9 cellular contexts compared by ENCODE assay signal in genomic region chr3:169390310-169390731, GRCh38.
DNase-seq lines count a peak whose midpoint lies in the region; ATAC-seq and TF ChIP-seq lines count a peak whose summit lies in the region.
"Had no signal": no experiment of that assay in that cellular context is flagged by ENCODE, and none has a peak within 500 bp of the region (broad histone marks: within the 10 kb centered on the region; RNA-seq: fewer than 3 reads in every experiment).

No MANE protein-coding gene starts in this region.

- H3K4me3 Mint-ChIP-seq in endothelial cell (ENCODE audit: unreplicated experiment) = no peak overlapping the region
- H3K4me3 Mint-ChIP-seq: activated naive CD4-positive, alpha-beta T cell treated with anti-CD3 and anti-CD28 coated beads, Interleukin-2, amount 50 U/mL, for 24 hours had no signal

- H3K27me3 Mint-ChIP-seq in endothelial cell (ENCODE audit: unreplicated experiment) = no peaks in the 10 kb centered on the region

- no peaks in the 10 kb centered on the region for H3K36me3 Mint-ChIP-seq in endothelial cell (ENCODE audit: low read depth, unreplicated experiment)
- H3K36me3 Mint-ChIP-seq: activated naive CD4-positive, alpha-beta T cell treated with anti-CD3 and anti-CD28 coated beads, Interleukin-2, amount 50 U/mL, for 24 hours had no signal

- H3K9me3 Mint-ChIP-seq in endothelial cell (ENCODE audit: unreplicated experiment) = no peaks in the 10 kb centered on the region
- H3K9me3 Mint-ChIP-seq: activated naive CD4-positive, alpha-beta T cell treated with anti-CD3 and anti-CD28 coated beads, Interleukin-2, amount 50 U/mL, for 24 hours had no signal

- peak; percentile 8 for DNase-seq in OCI-M1 (lab: John Stamatoyannopoulos, UW)
- no peak for DNase-seq in left lobe of liver (ENCODE audit: low spot score)
- DNase-seq in cerebellar nuclear complex (lab: John Stamatoyannopoulos, UW) = no peak
- no peak for DNase-seq in endothelial cell (ENCODE audit: low spot score)
- no peak for DNase-seq in anterior cingulate cortex (lab: John Stamatoyannopoulos, UW)
- DNase-seq in foreskin fibroblast = no peak

- no peak overlapping the region for H3K4me3 ChIP-seq in foreskin fibroblast (ENCODE audit: low read depth in 1 of 2, low read length in 2 of 2)

- ATAC-seq in GM18867 (IDR thresholded peaks at IDR 0.05; ENCODE audit: unreplicated experiment) (peak; percentile 98), HG02759 (IDR thresholded peaks at IDR 0.05; ENCODE audit: unreplicated experiment) (peak; percentile 83), left lobe of liver (peak; percentile 52)

- peaks cover 26% of the 10 kb centered on the region for H3K4me1 Mint-ChIP-seq in endothelial cell (ENCODE audit: unreplicated experiment)
- H3K4me1 Mint-ChIP-seq: activated naive CD4-positive, alpha-beta T cell treated with anti-CD3 and anti-CD28 coated beads, Interleukin-2, amount 50 U/mL, for 24 hours had no signal

- TF ChIP-seq CTCF in endothelial cell (IDR thresholded peaks at IDR 0.05; ENCODE audit: unreplicated experiment) = no peak
- no peak for TF ChIP-seq CTCF in foreskin fibroblast (IDR thresholded peaks at IDR 0.05; ENCODE audit: low read depth, low read length)

- no peak overlapping the region for H3K27ac Mint-ChIP-seq in endothelial cell (ENCODE audit: unreplicated experiment)
- H3K27ac Mint-ChIP-seq: activated naive CD4-positive, alpha-beta T cell treated with anti-CD3 and anti-CD28 coated beads, Interleukin-2, amount 50 U/mL, for 24 hours had no signal
